Comparison of ENCODE assay signal across 8 cellular contexts in genomic region chr11:58286249-58286648, GRCh38. TPM values are rescaled to one million over a fixed set of nuclear protein-coding genes. Genes with fewer than 3 reads are reported as not detected.
A peak's percentile ranks its signal among the peaks of the same experiment; 100 is the strongest.
DNase-seq lines count a peak whose midpoint lies in the region; ATAC-seq, FAIRE-seq and TF ChIP-seq lines count a peak whose summit lies in the region.

No MANE protein-coding gene starts in this region.

- no peaks in the 10 kb centered on the region for H3K9me3 ChIP-seq in BE2C

- H3K4me3 ChIP-seq in BE2C (ENCODE audit: low read depth, low read length), result no peak overlapping the region
- H3K4me3 ChIP-seq in foreskin fibroblast (ENCODE audit: low read depth in 1 of 2, low read length in 2 of 2), result no peak overlapping the region

- no peaks in the 10 kb centered on the region for H3K36me3 ChIP-seq in BE2C

- peak; percentile 49 for FAIRE-seq in GM18507 (lab: Jason Lieb, UNC)

- no peaks in the 10 kb centered on the region for H3K4me1 ChIP-seq in BE2C

- peak; percentile 81 for ATAC-seq in HG03139 (IDR thresholded peaks at IDR 0.05; ENCODE audit: unreplicated experiment)
- no peak for ATAC-seq in HG03135 (IDR thresholded peaks at IDR 0.05; ENCODE audit: unreplicated experiment)

- DNase-seq in BE2C, result no peak
- DNase-seq in GM18507 (ENCODE audit: extremely low spot score, insufficient read length, low read depth), result no peak
- peak; percentile 49 for DNase-seq in RPMI8226
- DNase-seq in foreskin fibroblast, result peak; percentile 5 to 20
- peak; percentile 11 for DNase-seq in stromal cell of bone marrow (ENCODE audit: low read depth)
- DNase-seq in occipital lobe (lab: John Stamatoyannopoulos, UW), result no peak

- TF ChIP-seq CTCF in BE2C (IDR thresholded peaks at IDR 0.05; ENCODE audit: low read depth, low read length) (0 out of 2 replicates have a peak, but pooled peaks have one; percentile 14), foreskin fibroblast (IDR thresholded peaks at IDR 0.05; ENCODE audit: low read depth, low read length) (peak; percentile 58)

- no peaks in the 10 kb centered on the region for H3K27me3 ChIP-seq in BE2C

RNA-seq across cellular contexts. Expression of gene OR10W1, which starts 18.2 kb away (rescaled TPM):
- polyA plus RNA-seq in BE2C (2012; ENCODE audit: insufficient read depth, insufficient read length, low read depth), result not detected
- not detected for total RNA-seq in occipital lobe

RNA-seq across cellular contexts. Expression of gene OR10Q1, which starts 57.5 kb away (rescaled TPM):
- polyA plus RNA-seq in BE2C (2012; ENCODE audit: insufficient read depth, insufficient read length, low read depth), result not detected
- not detected for total RNA-seq in occipital lobe

Comparison
In these comparisons a context has a peak if more than half of its experiments do, and no peak if none do; other contexts are left out.
1. DNase-seq: peak in RPMI8226 (single experiment), foreskin fibroblast (2 of 2) and stromal cell of bone marrow (single experiment); none in BE2C (single experiment), GM18507 (single experiment) and occipital lobe (single experiment).